In the genomic region with DNA sequence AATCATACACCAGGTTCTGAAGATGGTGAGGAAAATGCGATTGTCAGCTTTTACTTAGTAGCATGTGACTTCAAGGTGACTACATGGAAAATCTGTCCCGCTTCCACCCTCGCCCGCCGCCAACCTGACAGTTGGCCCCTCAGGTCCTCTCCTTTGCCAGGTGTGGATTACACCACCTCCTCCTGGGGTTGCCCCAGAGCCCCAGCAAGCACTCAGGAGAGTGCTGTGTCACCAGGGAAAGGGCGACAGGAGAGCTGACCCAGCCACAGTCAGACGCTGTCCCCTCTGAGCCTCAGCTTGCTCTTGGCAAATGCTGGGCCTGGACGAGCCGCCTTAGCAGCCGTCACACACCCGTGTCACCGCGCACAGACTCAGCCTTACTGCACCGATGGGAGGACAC, we compare ENCODE assay signal across 24 cellular contexts. TPM values are rescaled to one million over a fixed set of nuclear protein-coding genes. Genes with fewer than 3 reads are reported as not detected.
DNase-seq lines count a peak whose midpoint lies in the region; ATAC-seq and TF ChIP-seq lines count a peak whose summit lies in the region.
"Had no signal": no experiment of that assay in that cellular context is flagged by ENCODE, and none has a peak within 500 bp of the region (broad histone marks: within the 10 kb centered on the region; RNA-seq: fewer than 3 reads in every experiment).

No MANE protein-coding gene starts in this region.

- H3K27me3 ChIP-seq in heart left ventricle: no peaks in the 10 kb centered on the region
- H3K27me3 ChIP-seq in naive thymus-derived CD4-positive, alpha-beta T cell (ENCODE audit: control insufficient read depth in 2 of 2, insufficient read depth in 2 of 2, low read length in 2 of 2): no peaks in the 10 kb centered on the region
- H3K27me3 ChIP-seq: brain microvascular endothelial cell, tibial nerve had no signal

- no peaks in the 10 kb centered on the region for H3K9me3 Mint-ChIP-seq in natural killer cell
- no peaks in the 10 kb centered on the region for H3K9me3 Mint-ChIP-seq in natural killer cell treated with Interleukin-12 subunit alpha and Interleukin-12 subunit beta and Interleukin-15 and Interleukin-18, amount 100 ng/mL, for 72 hours
- H3K9me3 Mint-ChIP-seq in naive thymus-derived CD4-positive, alpha-beta T cell: no peaks in the 10 kb centered on the region
- H3K9me3 Mint-ChIP-seq: memory B cell had no signal

- POLR2A ChIA-PET in naive thymus-derived CD4-positive, alpha-beta T cell (lab: Charles Lee): interaction anchor here (0.8 to 0.9 kb wide), 3 partner anchors 18 to 76 kb away, joined by 3 to 6 read pairs (median 3); a partner anchor contains a TSS

- no peak for TF ChIP-seq CTCF in natural killer cell (IDR thresholded peaks at IDR 0.05)
- TF ChIP-seq CTCF in heart left ventricle (IDR thresholded peaks at IDR 0.05): no peak

- DNase-seq in natural killer cell: no peak
- no peak for DNase-seq in natural killer cell treated with Interleukin-12 subunit alpha and Interleukin-12 subunit beta and Interleukin-15 and Interleukin-18, amount 100 ng/mL, for 72 hours (ENCODE audit: low spot score)
- peak in 1 of 5 donors; percentile 64 for DNase-seq in heart left ventricle
- DNase-seq in naive thymus-derived CD4-positive, alpha-beta T cell: no peak
- no peak for DNase-seq in activated gamma-delta T cell (lab: John Stamatoyannopoulos, UW)
- no peak for DNase-seq in activated CD4-positive, alpha-beta T cell treated with anti-CD3 and anti-CD28 coated beads, Interleukin-2, amount 50 U/mL, for 4 hours
- DNase-seq in DMS53 treated with DMSO at 0.1 percent for 48 hours (lab: John Stamatoyannopoulos, UW; ENCODE audit: unreplicated experiment): no peak
- DNase-seq: activated CD4-positive, alpha-beta T cell treated with anti-CD3 and anti-CD28 coated beads for 4 hours; activated naive CD4-positive, alpha-beta T cell treated with Interleukin-2 at 50 U/mL for 16 hours; brain microvascular endothelial cell; COR-L47; DMS53; head of caudate nucleus; NCI-H1436 treated with DMSO at 0.1 percent for 48 hours; NCI-H345; occipital lobe; RPMI8226; stimulated activated CD4-positive, alpha-beta T cell treated with anti-CD3 and anti-CD28 coated beads, Interleukin-1b, Interleukin-23, amount 100 ng/mL, for 48 hours had no signal

- intact Hi-C loops in natural killer cell (cut with micrococcal nuclease): no loop called here
- intact Hi-C loops in heart left ventricle (cut with DNase I): no loop called here
- intact Hi-C loops in naive thymus-derived CD4-positive, alpha-beta T cell (cut with micrococcal nuclease): no loop called here

- 67 to 82% (median 79%) methylated on average over 14 of the region's 14 CpGs for WGBS in heart left ventricle, 4 donors

- H3K4me3 Mint-ChIP-seq in natural killer cell: peak overlapping the region; percentile 80
- H3K4me3 Mint-ChIP-seq in natural killer cell treated with Interleukin-12 subunit alpha and Interleukin-12 subunit beta and Interleukin-15 and Interleukin-18, amount 100 ng/mL, for 72 hours: no peak overlapping the region
- peak overlapping the region in 2 of 10 donors; percentile 32 to 70 for H3K4me3 Mint-ChIP-seq in naive thymus-derived CD4-positive, alpha-beta T cell
- H3K4me3 Mint-ChIP-seq: B cell, memory B cell had no signal

- no peaks in the 10 kb centered on the region for H3K27me3 Mint-ChIP-seq in natural killer cell (ENCODE audit: low read depth in 2 of 2)
- no peaks in the 10 kb centered on the region for H3K27me3 Mint-ChIP-seq in natural killer cell treated with Interleukin-12 subunit alpha and Interleukin-12 subunit beta and Interleukin-15 and Interleukin-18, amount 100 ng/mL, for 72 hours
- no peaks in the 10 kb centered on the region for H3K27me3 Mint-ChIP-seq in naive thymus-derived CD4-positive, alpha-beta T cell
- H3K27me3 Mint-ChIP-seq: B cell, memory B cell had no signal

- H3K36me3 Mint-ChIP-seq in natural killer cell: no peaks in the 10 kb centered on the region
- peaks cover 5% of the 10 kb centered on the region for H3K36me3 Mint-ChIP-seq in natural killer cell treated with Interleukin-12 subunit alpha and Interleukin-12 subunit beta and Interleukin-15 and Interleukin-18, amount 100 ng/mL, for 72 hours
- peaks cover 7 to 49% (median 11%) of the 10 kb centered on the region in 5 donors for H3K36me3 Mint-ChIP-seq in naive thymus-derived CD4-positive, alpha-beta T cell

- CTCF ChIA-PET in naive thymus-derived CD4-positive, alpha-beta T cell (lab: Charles Lee): no interaction called here

- ATAC-seq in natural killer cell (no peak), heart left ventricle (peak in 3 of 4 donors; percentile 25 to 67 (median 60)), GM21528 (IDR thresholded peaks at IDR 0.05; ENCODE audit: low FRiP score, unreplicated experiment) (no peak)
- ATAC-seq in natural killer cell treated with Interleukin-12 subunit alpha and Interleukin-12 subunit beta and Interleukin-15 and Interleukin-18, amount 100 ng/mL, for 72 hours: no peak
- ATAC-seq in naive thymus-derived CD4-positive, alpha-beta T cell: no peak
- ATAC-seq: SK-N-SH treated with all-trans-retinoic acid at 6 μM for 48 hours had no signal

- peak overlapping the region in 5 of 12 donors; percentile 13 to 58 (median 35) for H3K27ac ChIP-seq in heart left ventricle
- H3K27ac ChIP-seq in naive thymus-derived CD4-positive, alpha-beta T cell (ENCODE audit: low read depth, low read length): peak overlapping the region; percentile 63
- H3K27ac ChIP-seq: brain microvascular endothelial cell, tibial nerve had no signal

- peaks cover 43 to 47% of the 10 kb centered on the region in 2 donors for H3K4me1 Mint-ChIP-seq in natural killer cell
- peaks cover 25 to 30% of the 10 kb centered on the region in 2 donors for H3K4me1 Mint-ChIP-seq in natural killer cell treated with Interleukin-12 subunit alpha and Interleukin-12 subunit beta and Interleukin-15 and Interleukin-18, amount 100 ng/mL, for 72 hours (ENCODE audit: low read depth in 2 of 2)
- H3K4me1 Mint-ChIP-seq in naive thymus-derived CD4-positive, alpha-beta T cell: peaks cover 34 to 73% (median 61%) of the 10 kb centered on the region in 7 donors
- H3K4me1 Mint-ChIP-seq: B cell, memory B cell had no signal

- TF ChIP-seq POLR2A in heart left ventricle (IDR thresholded peaks at IDR 0.05): no peak

- peaks cover 4 to 55% (median 24%) of the 10 kb centered on the region in 12 donors for H3K4me1 ChIP-seq in heart left ventricle
- H3K4me1 ChIP-seq in naive thymus-derived CD4-positive, alpha-beta T cell (ENCODE audit: control insufficient read depth in 2 of 2, insufficient read depth in 2 of 2, low read length in 2 of 2): peaks cover 0 to 42% of the 10 kb centered on the region in 2 donors

- H3K36me3 ChIP-seq in heart left ventricle: peaks cover 0 to 100% (median 88%) of the 10 kb centered on the region in 9 donors
- peaks cover 17 to 87% (median 17%) of the 10 kb centered on the region in 3 experiments for H3K36me3 ChIP-seq in naive thymus-derived CD4-positive, alpha-beta T cell (ENCODE audit: control insufficient read depth in 2 of 3, insufficient read depth in 3 of 3, low read length in 3 of 3)

- H3K4me3 ChIP-seq in heart left ventricle: no peak overlapping the region
- no peak overlapping the region for H3K4me3 ChIP-seq in naive thymus-derived CD4-positive, alpha-beta T cell (ENCODE audit: low read length)
- H3K4me3 ChIP-seq: smooth muscle cell, tibial nerve had no signal

- no peaks in the 10 kb centered on the region for H3K9me3 ChIP-seq in heart left ventricle
- no peaks in the 10 kb centered on the region for H3K9me3 ChIP-seq in naive thymus-derived CD4-positive, alpha-beta T cell (ENCODE audit: control insufficient read depth in 2 of 3, low read length in 3 of 3)
- H3K9me3 ChIP-seq: tibial nerve had no signal

- peak overlapping the region; percentile 88 to 92 for H3K27ac Mint-ChIP-seq in natural killer cell
- peak overlapping the region in 1 of 2 donors; percentile 63 for H3K27ac Mint-ChIP-seq in natural killer cell treated with Interleukin-12 subunit alpha and Interleukin-12 subunit beta and Interleukin-15 and Interleukin-18, amount 100 ng/mL, for 72 hours
- peak overlapping the region in 7 of 9 donors; percentile 55 to 94 (median 92) for H3K27ac Mint-ChIP-seq in naive thymus-derived CD4-positive, alpha-beta T cell
- H3K27ac Mint-ChIP-seq: B cell, memory B cell had no signal

RNA-seq across cellular contexts. Expression of a gene that starts 17.9 kb away (rescaled TPM):
- total RNA-seq in natural killer cell (100 to 1,000 TPM in 2 of 3 donors, 10 to 100 TPM in 1; 96.8 to 144 (median 126) TPM), heart left ventricle (100 to 1,000 TPM; 134 to 319 (median 172) TPM)
- 10 to 100 TPM; 69.4 to 81.7 TPM for total RNA-seq in natural killer cell treated with Interleukin-12 subunit alpha and Interleukin-12 subunit beta and Interleukin-15 and Interleukin-18, amount 100 ng/mL, for 72 hours
- 100 to 1,000 TPM; 126 to 253 TPM for polyA plus RNA-seq in heart left ventricle
- total RNA-seq in naive thymus-derived CD4-positive, alpha-beta T cell: 100 to 1,000 TPM in 2 of 5 experiments, 10 to 100 TPM in 3; 83.8 to 122 (median 95.6) TPM
- polyA plus RNA-seq in naive thymus-derived CD4-positive, alpha-beta T cell: 10 to 100 TPM; 60.9 to 79.8 TPM

RNA-seq across cellular contexts. Expression of a gene that starts 37.7 kb away (rescaled TPM):
- total RNA-seq in natural killer cell (10 to 100 TPM; 64.0 to 70.1 (median 65.2) TPM), heart left ventricle (10 to 100 TPM; 68.2 to 83.0 (median 78.1) TPM)
- 10 to 100 TPM; 50.1 to 53.9 TPM for total RNA-seq in natural killer cell treated with Interleukin-12 subunit alpha and Interleukin-12 subunit beta and Interleukin-15 and Interleukin-18, amount 100 ng/mL, for 72 hours
- 100 to 1,000 TPM in 1 of 2 donors, 10 to 100 TPM in 1; 22.0 to 108 TPM for polyA plus RNA-seq in heart left ventricle
- total RNA-seq in naive thymus-derived CD4-positive, alpha-beta T cell: 10 to 100 TPM; 46.9 to 91.7 (median 70.2) TPM
- polyA plus RNA-seq in naive thymus-derived CD4-positive, alpha-beta T cell: 10 to 100 TPM; 85.1 to 88.9 TPM

RNA-seq across cellular contexts. Expression of a gene that starts 54.0 kb away (rescaled TPM):
- total RNA-seq in natural killer cell: 100 to 1,000 TPM in 2 of 3 donors, 10 to 100 TPM in 1; 89.1 to 109 (median 107) TPM
- 100 to 1,000 TPM in 1 of 2 donors, 10 to 100 TPM in 1; 89.7 to 164 TPM for total RNA-seq in natural killer cell treated with Interleukin-12 subunit alpha and Interleukin-12 subunit beta and Interleukin-15 and Interleukin-18, amount 100 ng/mL, for 72 hours
- total RNA-seq in heart left ventricle: 10 to 100 TPM; 57.4 to 84.4 (median 71.4) TPM
- polyA plus RNA-seq in heart left ventricle: 10 to 100 TPM; 44.3 to 60.0 TPM
- 100 to 1,000 TPM; 108 to 150 (median 129) TPM for total RNA-seq in naive thymus-derived CD4-positive, alpha-beta T cell
- polyA plus RNA-seq in naive thymus-derived CD4-positive, alpha-beta T cell: 10 to 100 TPM; 50.7 to 65.8 TPM

Comparison
In these comparisons a context has a peak if more than half of its experiments do, and no peak if none do; other contexts are left out.
1. ATAC-seq: peak in heart left ventricle (3 of 4); none in natural killer cell (0 of 3), natural killer cell treated with Interleukin-12 subunit alpha and Interleukin-12 subunit beta and Interleukin-15 and Interleukin-18, amount 100 ng/mL, for 72 hours (0 of 2), naive thymus-derived CD4-positive, alpha-beta T cell (single experiment) and GM21528 (single experiment).